Comparison of ENCODE assay signal across 10 cellular contexts in the genomic region with DNA sequence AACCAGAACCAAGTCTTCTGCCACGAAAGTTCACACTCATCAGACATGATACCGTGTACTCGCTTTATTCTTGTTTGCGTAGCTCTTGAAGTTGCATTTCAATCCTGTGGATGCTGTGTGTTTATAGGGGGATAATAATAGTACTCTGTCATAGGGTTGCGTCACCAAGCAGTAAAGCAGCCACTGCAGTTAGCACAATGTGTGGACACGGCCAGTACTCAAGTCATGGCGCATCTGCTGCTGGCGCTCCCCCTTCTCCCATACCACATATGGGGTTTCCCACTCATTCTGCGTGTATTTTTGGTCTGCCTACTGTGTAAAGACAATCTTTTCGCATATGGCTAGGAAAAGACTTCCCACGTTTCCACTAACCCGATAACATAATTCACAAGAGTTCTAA. TPM values are rescaled to one million over a fixed set of nuclear protein-coding genes. Genes with fewer than 3 reads are reported as not detected.
DNase-seq lines count a peak whose midpoint lies in the region; ATAC-seq and TF ChIP-seq lines count a peak whose summit lies in the region.
"Had no signal": no experiment of that assay in that cellular context is flagged by ENCODE, and none has a peak within 500 bp of the region (broad histone marks: within the 10 kb centered on the region; RNA-seq: fewer than 3 reads in every experiment).

No MANE protein-coding gene starts in this region.

- no peak overlapping the region for H3K4me3 ChIP-seq in subcutaneous abdominal adipose tissue (ENCODE audit: low read depth in 1 of 5, low read length in 5 of 5)

- peak overlapping the region; percentile 98 for H3K27ac ChIP-seq in VCaP
- peak overlapping the region; percentile 92 for H3K27ac ChIP-seq in subcutaneous abdominal adipose tissue (ENCODE audit: low read depth, low read length)
- H3K27ac ChIP-seq: PC-9 had no signal

- CTCF ChIA-PET in activated CD4-positive, alpha-beta T cell treated with anti-CD3 and anti-CD28 coated beads, Interleukin-2, amount 10 ng/mL, durations not matched to agents 7 days and 5 days (lab: Charles Lee) = interaction anchor here (4.7 kb wide), 1 partner anchor 60 kb away, joined by 19 read pairs; no protein-coding TSS in a partner anchor

- H3K9ac ChIP-seq in subcutaneous abdominal adipose tissue (ENCODE audit: low read length in 5 of 5) = no peak overlapping the region

- TF ChIP-seq CTCF in VCaP (conservative IDR thresholded peaks at IDR 0.05) = no peak

- peaks cover 3 to 24% (median 13%) of the 10 kb centered on the region in 5 donors for H3K4me1 ChIP-seq in subcutaneous abdominal adipose tissue (ENCODE audit: control insufficient read depth in 5 of 5, insufficient read depth in 5 of 5, low read length in 5 of 5)

- H3K4me3 Mint-ChIP-seq in activated CD4-positive, alpha-beta T cell treated with anti-CD3 and anti-CD28 coated beads, Interleukin-2, amount 10 ng/mL, durations not matched to agents 7 days and 5 days = peak overlapping the region; percentile 3
- H3K4me3 Mint-ChIP-seq in immature natural killer cell = peak overlapping the region; percentile 15 to 88 (median 56)

- DNase-seq in activated CD4-positive, alpha-beta T cell treated with anti-CD3 and anti-CD28 coated beads, Interleukin-2, amount 10 ng/mL, durations not matched to agents 7 days and 5 days = no peak
- no peak for DNase-seq in activated CD4-positive, alpha-beta T cell treated with anti-CD3 and anti-CD28 coated beads, Interleukin-2, amount 50 U/mL, for 4 hours
- no peak for DNase-seq in immature natural killer cell
- DNase-seq in stimulated activated CD4-positive, alpha-beta T cell treated with anti-CD3 and anti-CD28 coated beads, Interleukin-4, amount 100 ng/mL, for 24 hours = no peak
- DNase-seq in GM19238 (ENCODE audit: insufficient read length, low spot score) = no peak
- DNase-seq: NCI-H187 treated with DMSO at 0.1 percent for 48 hours had no signal

- POLR2A ChIA-PET in activated CD4-positive, alpha-beta T cell treated with anti-CD3 and anti-CD28 coated beads, Interleukin-2, amount 10 ng/mL, durations not matched to agents 7 days and 5 days (lab: Charles Lee) = no interaction called here

- H3K27ac Mint-ChIP-seq in activated CD4-positive, alpha-beta T cell treated with anti-CD3 and anti-CD28 coated beads, Interleukin-2, amount 10 ng/mL, durations not matched to agents 7 days and 5 days = no peak overlapping the region
- peak overlapping the region in 4 of 6 donors; percentile 43 to 94 (median 56) for H3K27ac Mint-ChIP-seq in immature natural killer cell

- no peaks in the 10 kb centered on the region for H3K9me3 Mint-ChIP-seq in activated CD4-positive, alpha-beta T cell treated with anti-CD3 and anti-CD28 coated beads, Interleukin-2, amount 10 ng/mL, durations not matched to agents 7 days and 5 days
- no peaks in the 10 kb centered on the region for H3K9me3 Mint-ChIP-seq in immature natural killer cell

- peaks cover 0 to 5% (median 0%) of the 10 kb centered on the region in 5 donors for H3K36me3 ChIP-seq in subcutaneous abdominal adipose tissue (ENCODE audit: control insufficient read depth in 5 of 5, insufficient read depth in 5 of 5, low read length in 5 of 5)

- no peaks in the 10 kb centered on the region for H3K9me3 ChIP-seq in subcutaneous abdominal adipose tissue (ENCODE audit: control insufficient read depth in 5 of 5, low read length in 5 of 5)

- H3K36me3 Mint-ChIP-seq in activated CD4-positive, alpha-beta T cell treated with anti-CD3 and anti-CD28 coated beads, Interleukin-2, amount 10 ng/mL, durations not matched to agents 7 days and 5 days (ENCODE audit: low read depth) = peaks cover 7% of the 10 kb centered on the region
- H3K36me3 Mint-ChIP-seq in immature natural killer cell = peaks cover 0 to 5% (median 0%) of the 10 kb centered on the region in 3 donors

- no peak for ATAC-seq in GM18907 (IDR thresholded peaks at IDR 0.05; ENCODE audit: unreplicated experiment)

- H3K4me1 Mint-ChIP-seq in activated CD4-positive, alpha-beta T cell treated with anti-CD3 and anti-CD28 coated beads, Interleukin-2, amount 10 ng/mL, durations not matched to agents 7 days and 5 days = peaks cover 30% of the 10 kb centered on the region
- H3K4me1 Mint-ChIP-seq in immature natural killer cell = peaks cover 31 to 35% of the 10 kb centered on the region in 2 donors

- peaks cover 22% of the 10 kb centered on the region for H3K27me3 Mint-ChIP-seq in activated CD4-positive, alpha-beta T cell treated with anti-CD3 and anti-CD28 coated beads, Interleukin-2, amount 10 ng/mL, durations not matched to agents 7 days and 5 days
- H3K27me3 Mint-ChIP-seq in immature natural killer cell (ENCODE audit: low read depth in 3 of 3) = peaks cover 19 to 27% (median 24%) of the 10 kb centered on the region in 3 donors

- no peaks in the 10 kb centered on the region for H3K27me3 ChIP-seq in subcutaneous abdominal adipose tissue (ENCODE audit: control insufficient read depth in 5 of 5, insufficient read depth in 4 of 5, low read length in 5 of 5)

RNA-seq across cellular contexts. Expression of gene ZBTB14, which starts 2.1 kb away (rescaled TPM):
- total RNA-seq in activated CD4-positive, alpha-beta T cell treated with anti-CD3 and anti-CD28 coated beads, Interleukin-2, amount 10 ng/mL, durations not matched to agents 7 days and 5 days = 10 to 100 TPM; 26.6 to 27.4 TPM
- polyA plus RNA-seq in immature natural killer cell = 10 to 100 TPM; 11.6 to 17.9 (median 14.3) TPM
